7 cellular contexts compared by ENCODE assay signal in the genomic region with DNA sequence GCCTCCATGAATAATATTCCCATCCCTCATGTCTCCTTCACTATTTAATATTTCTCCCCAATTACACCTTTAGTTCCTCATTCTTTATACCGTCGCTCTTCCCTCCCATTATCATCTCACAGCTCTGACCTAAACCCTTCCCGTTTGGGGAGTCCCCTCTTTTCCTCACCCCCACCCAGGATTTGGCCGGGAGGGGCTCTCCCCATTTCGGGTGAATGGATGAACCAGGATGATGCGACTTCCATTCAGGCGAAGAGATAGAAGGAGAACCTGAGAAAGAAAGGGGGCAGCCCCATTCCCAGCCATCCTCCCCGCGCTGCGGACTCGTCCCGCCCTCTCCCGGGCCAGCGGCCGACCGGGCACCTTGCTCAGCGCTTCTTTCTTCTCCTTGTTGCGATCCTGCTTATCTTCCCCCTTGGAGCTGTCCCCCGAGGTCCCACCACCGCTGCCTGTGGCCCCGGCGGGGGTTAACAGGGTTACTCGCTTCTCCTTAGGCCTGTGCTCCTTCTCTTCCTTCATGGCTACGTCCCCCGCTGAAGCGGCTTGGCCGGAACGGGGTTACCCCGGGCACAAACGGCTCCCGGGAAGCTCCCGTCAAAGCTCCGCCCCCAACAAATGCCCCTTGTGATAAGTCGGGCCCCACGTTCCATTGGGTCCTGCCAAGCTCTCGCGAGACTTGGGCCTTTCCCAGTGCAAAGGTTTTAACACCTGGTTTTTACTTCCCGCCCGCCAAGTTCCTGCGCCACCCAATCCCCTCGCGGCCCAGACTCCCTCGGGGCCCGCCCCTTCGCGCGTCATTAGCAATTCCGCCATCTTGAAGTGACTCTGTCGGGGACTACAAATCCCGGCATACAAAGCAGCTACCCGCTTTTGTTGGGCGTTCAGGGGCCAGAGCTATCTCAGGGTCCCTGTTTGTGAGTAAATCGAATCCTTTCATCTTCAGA. TPM values are rescaled to one million over a fixed set of nuclear protein-coding genes. Genes with fewer than 3 reads are reported as not detected.
DNase-seq lines count a peak whose midpoint lies in the region; ATAC-seq, FAIRE-seq and TF ChIP-seq lines count a peak whose summit lies in the region.

A gene with protein sequence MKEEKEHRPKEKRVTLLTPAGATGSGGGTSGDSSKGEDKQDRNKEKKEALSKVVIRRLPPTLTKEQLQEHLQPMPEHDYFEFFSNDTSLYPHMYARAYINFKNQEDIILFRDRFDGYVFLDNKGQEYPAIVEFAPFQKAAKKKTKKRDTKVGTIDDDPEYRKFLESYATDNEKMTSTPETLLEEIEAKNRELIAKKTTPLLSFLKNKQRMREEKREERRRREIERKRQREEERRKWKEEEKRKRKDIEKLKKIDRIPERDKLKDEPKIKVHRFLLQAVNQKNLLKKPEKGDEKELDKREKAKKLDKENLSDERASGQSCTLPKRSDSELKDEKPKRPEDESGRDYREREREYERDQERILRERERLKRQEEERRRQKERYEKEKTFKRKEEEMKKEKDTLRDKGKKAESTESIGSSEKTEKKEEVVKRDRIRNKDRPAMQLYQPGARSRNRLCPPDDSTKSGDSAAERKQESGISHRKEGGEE (minus strand): TSS at position 554 of the 944 bp plus-strand sequence. CDS start 35 bp downstream, at position 519.

- no peaks in the 10 kb centered on the region for H3K4me1 ChIP-seq in body of pancreas

- peak; percentile 86 for FAIRE-seq in TTC549 (lab: Jason Lieb, UNC)

- peak within 1 kb of the TSS; percentile 53 to 94 (median 84) for H3K27ac ChIP-seq in body of pancreas

- DNase-seq in NCI-H2107 (lab: John Stamatoyannopoulos, UW) (peak; percentile 98), body of pancreas (peak; percentile 96 to 98 (median 98)), iPS DF 19.7 (ENCODE audit: low read depth, low spot score) (peak; percentile 79), sciatic nerve (ENCODE audit: low spot score) (peak; percentile 95)

- H3K9me3 ChIP-seq in body of pancreas, result no peaks in the 10 kb centered on the region

- ATAC-seq in GM18519 (IDR thresholded peaks at IDR 0.05; ENCODE audit: low FRiP score, unreplicated experiment), result peak; percentile 93
- peak; percentile 92 for ATAC-seq in HG03060 (IDR thresholded peaks at IDR 0.05; ENCODE audit: low read depth, unreplicated experiment)
- peak; percentile 98 for ATAC-seq in body of pancreas
- ATAC-seq in sciatic nerve, result peak; percentile 97

- H3K36me3 ChIP-seq in body of pancreas (replicated peaks in 1 of 2; ENCODE audit: insufficient read depth in 1 of 2, low read depth in 2 of 2), result no peaks in the 10 kb centered on the region

- no peak for TF ChIP-seq CTCF in body of pancreas (IDR thresholded peaks at IDR 0.05)

- intact Hi-C loops in body of pancreas (cut with DNase I) (no loop called here), sciatic nerve (cut with DNase I) (no loop called here)

- TF ChIP-seq POLR2A in body of pancreas (IDR thresholded peaks at IDR 0.05), result peak in 2 of 3 donors; percentile 79 to 81

- 0% methylated on average over 12 to 51 of the region's 53 CpGs for WGBS in body of pancreas, 2 donors

- no peaks in the 10 kb centered on the region for H3K27me3 ChIP-seq in body of pancreas

- peak within 1 kb of the TSS; percentile 16 to 43 for H3K4me3 ChIP-seq in body of pancreas

RNA-seq across cellular contexts. Expression of the gene that starts here (rescaled TPM):
- total RNA-seq in body of pancreas, result 1 to 10 TPM; 2.6 to 4.2 TPM
- 11.0 TPM for total RNA-seq in sciatic nerve

Comparison
In these comparisons a context has a peak if more than half of its experiments do, and no peak if none do; other contexts are left out.
1. Peak in every context shown above with its lines: DNase-seq, ATAC-seq, H3K4me3 ChIP-seq and H3K27ac ChIP-seq.